18 cellular contexts compared by ENCODE assay signal in the genomic region with DNA sequence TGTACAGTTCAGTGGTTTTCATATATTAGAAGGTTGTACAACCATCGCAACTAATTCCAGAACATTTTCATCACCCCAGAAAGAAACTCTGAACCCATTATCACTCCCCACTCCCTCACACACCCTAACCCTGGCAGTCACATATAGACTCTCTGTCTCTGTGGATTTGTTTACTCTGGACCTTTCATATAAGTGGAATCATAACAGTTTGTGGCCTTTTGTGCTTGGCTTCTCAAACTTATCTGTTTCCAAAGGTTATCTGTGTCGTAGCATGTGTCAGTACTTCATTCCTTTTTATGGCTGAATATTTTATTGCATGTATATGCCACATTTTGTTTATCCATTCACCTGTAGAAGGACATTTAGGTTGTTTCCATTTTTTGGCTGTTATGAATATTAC. TPM values are rescaled to one million over a fixed set of nuclear protein-coding genes. Genes with fewer than 3 reads are reported as not detected.
DNase-seq lines count a peak whose midpoint lies in the region; ATAC-seq and TF ChIP-seq lines count a peak whose summit lies in the region.
"Had no signal": no experiment of that assay in that cellular context is flagged by ENCODE, and none has a peak within 500 bp of the region (broad histone marks: within the 10 kb centered on the region; RNA-seq: fewer than 3 reads in every experiment).

No MANE protein-coding gene starts in this region.

- 56 to 69% methylated on average over 2 of the region's 2 CpGs for WGBS in transverse colon (ENCODE audit: low coverage in 1 of 2), 2 donors

- H3K27me3 Mint-ChIP-seq in activated CD8-positive, alpha-beta T cell treated with anti-CD3 and anti-CD28 coated beads for 36 hours = no peaks in the 10 kb centered on the region
- no peaks in the 10 kb centered on the region for H3K27me3 Mint-ChIP-seq in activated CD8-positive, alpha-beta T cell treated with anti-CD3 and anti-CD28 coated beads, Interleukin-2, amount 10 ng/mL, durations not matched to agents 7 days and 5 days (ENCODE audit: low read depth)
- no peaks in the 10 kb centered on the region for H3K27me3 Mint-ChIP-seq in activated naive CD8-positive, alpha-beta T cell
- no peaks in the 10 kb centered on the region for H3K27me3 Mint-ChIP-seq in activated CD4-positive, alpha-beta T cell treated with anti-CD3 and anti-CD28 coated beads, Interleukin-2, amount 10 ng/mL, durations not matched to agents 7 days and 5 days
- H3K27me3 Mint-ChIP-seq: CD4-positive, alpha-beta memory T cell had no signal

- TF ChIP-seq CTCF in activated CD8-positive, alpha-beta T cell treated with anti-CD3 and anti-CD28 coated beads for 36 hours (IDR thresholded peaks at IDR 0.05) = no peak
- TF ChIP-seq CTCF in transverse colon (IDR thresholded peaks at IDR 0.05) = no peak

- no peak for ATAC-seq in activated CD8-positive, alpha-beta T cell treated with anti-CD3 and anti-CD28 coated beads for 36 hours
- no peak for ATAC-seq in activated CD8-positive, alpha-beta T cell treated with anti-CD3 and anti-CD28 coated beads, Interleukin-2, amount 10 ng/mL, durations not matched to agents 7 days and 5 days
- ATAC-seq in left colon (peak; percentile 94), GM18867 (IDR thresholded peaks at IDR 0.05; ENCODE audit: unreplicated experiment) (no peak)
- ATAC-seq: GM23338 had no signal

- H3K36me3 ChIP-seq in transverse colon = no peaks in the 10 kb centered on the region

- no peaks in the 10 kb centered on the region for H3K9me3 Mint-ChIP-seq in activated CD8-positive, alpha-beta T cell treated with anti-CD3 and anti-CD28 coated beads for 36 hours
- no peaks in the 10 kb centered on the region for H3K9me3 Mint-ChIP-seq in activated CD8-positive, alpha-beta T cell treated with anti-CD3 and anti-CD28 coated beads, Interleukin-2, amount 10 ng/mL, durations not matched to agents 7 days and 5 days (ENCODE audit: insufficient read depth)
- no peaks in the 10 kb centered on the region for H3K9me3 Mint-ChIP-seq in activated naive CD8-positive, alpha-beta T cell (ENCODE audit: low read depth)
- H3K9me3 Mint-ChIP-seq in activated CD4-positive, alpha-beta T cell treated with anti-CD3 and anti-CD28 coated beads, Interleukin-2, amount 10 ng/mL, durations not matched to agents 7 days and 5 days = no peaks in the 10 kb centered on the region
- H3K9me3 Mint-ChIP-seq: CD4-positive, alpha-beta memory T cell; GM23338 had no signal

- H3K4me3 ChIP-seq in transverse colon = no peak overlapping the region
- H3K4me3 ChIP-seq: GM23338 had no signal

- H3K4me1 Mint-ChIP-seq in activated CD8-positive, alpha-beta T cell treated with anti-CD3 and anti-CD28 coated beads for 36 hours (ENCODE audit: low read depth) = peaks cover 59% of the 10 kb centered on the region
- H3K4me1 Mint-ChIP-seq in activated CD8-positive, alpha-beta T cell treated with anti-CD3 and anti-CD28 coated beads, Interleukin-2, amount 10 ng/mL, durations not matched to agents 7 days and 5 days (ENCODE audit: low read depth) = peaks cover 53% of the 10 kb centered on the region
- peaks cover 74% of the 10 kb centered on the region for H3K4me1 Mint-ChIP-seq in activated naive CD8-positive, alpha-beta T cell (ENCODE audit: low read depth)
- H3K4me1 Mint-ChIP-seq in activated CD4-positive, alpha-beta T cell treated with anti-CD3 and anti-CD28 coated beads, Interleukin-2, amount 10 ng/mL, durations not matched to agents 7 days and 5 days = peaks cover 58% of the 10 kb centered on the region

- peaks cover 15 to 84% (median 37%) of the 10 kb centered on the region in 4 donors for H3K4me1 ChIP-seq in transverse colon

- CTCF ChIA-PET in activated CD8-positive, alpha-beta T cell treated with anti-CD3 and anti-CD28 coated beads for 36 hours (lab: Charles Lee) = interaction anchor here (2.6 kb wide), 1 partner anchor 9 kb away, joined by 12 read pairs; no protein-coding TSS in a partner anchor
- CTCF ChIA-PET in activated CD8-positive, alpha-beta T cell treated with anti-CD3 and anti-CD28 coated beads, Interleukin-2, amount 10 ng/mL, durations not matched to agents 7 days and 5 days (lab: Charles Lee) = interaction anchor here (3.0 to 4.1 kb wide), 2 partner anchors 98 to 141 kb away, joined by 13 to 28 read pairs; a partner anchor contains a TSS
- CTCF ChIA-PET in activated CD4-positive, alpha-beta T cell treated with anti-CD3 and anti-CD28 coated beads, Interleukin-2, amount 10 ng/mL, durations not matched to agents 7 days and 5 days (lab: Charles Lee) = no interaction called here

- peaks cover 8% of the 10 kb centered on the region for H3K36me3 Mint-ChIP-seq in activated CD8-positive, alpha-beta T cell treated with anti-CD3 and anti-CD28 coated beads for 36 hours (ENCODE audit: low read depth)
- H3K36me3 Mint-ChIP-seq in activated CD8-positive, alpha-beta T cell treated with anti-CD3 and anti-CD28 coated beads, Interleukin-2, amount 10 ng/mL, durations not matched to agents 7 days and 5 days (ENCODE audit: low read depth) = peaks cover 17% of the 10 kb centered on the region
- H3K36me3 Mint-ChIP-seq in activated naive CD8-positive, alpha-beta T cell = peaks cover 6% of the 10 kb centered on the region
- peaks cover 18% of the 10 kb centered on the region for H3K36me3 Mint-ChIP-seq in activated CD4-positive, alpha-beta T cell treated with anti-CD3 and anti-CD28 coated beads, Interleukin-2, amount 10 ng/mL, durations not matched to agents 7 days and 5 days (ENCODE audit: low read depth)

- in situ Hi-C loops in transverse colon (cut with MboI; ENCODE audit: low pct_ligation_motif_present in 1 of 4, low pct_unique_long_range_greater_than_20kb in 1 of 4, low sequenced_read_pairs in 3 of 4) = no loop called here

- TF ChIP-seq POLR2A in transverse colon (IDR thresholded peaks at IDR 0.05) = no peak

- H3K9me3 ChIP-seq in transverse colon = no peaks in the 10 kb centered on the region

- POLR2A ChIA-PET in activated CD8-positive, alpha-beta T cell treated with anti-CD3 and anti-CD28 coated beads for 36 hours (lab: Charles Lee) = no interaction called here
- POLR2A ChIA-PET in activated CD8-positive, alpha-beta T cell treated with anti-CD3 and anti-CD28 coated beads, Interleukin-2, amount 10 ng/mL, durations not matched to agents 7 days and 5 days (lab: Charles Lee) = no interaction called here
- POLR2A ChIA-PET in activated CD4-positive, alpha-beta T cell treated with anti-CD3 and anti-CD28 coated beads, Interleukin-2, amount 10 ng/mL, durations not matched to agents 7 days and 5 days (lab: Charles Lee) = no interaction called here

- no peak for DNase-seq in activated CD8-positive, alpha-beta T cell treated with anti-CD3 and anti-CD28 coated beads for 36 hours
- DNase-seq in activated CD8-positive, alpha-beta T cell treated with anti-CD3 and anti-CD28 coated beads, Interleukin-2, amount 10 ng/mL, durations not matched to agents 7 days and 5 days = no peak
- no peak for DNase-seq in left colon
- DNase-seq in transverse colon = no peak
- DNase-seq in GOT3 (lab: John Stamatoyannopoulos, UW) = no peak
- no peak for DNase-seq in activated CD4-positive, alpha-beta T cell treated with anti-CD3 and anti-CD28 coated beads, Interleukin-2, amount 10 ng/mL, durations not matched to agents 7 days and 5 days
- DNase-seq: 8988T; CD4-positive, alpha-beta memory T cell; DMS79 treated with DMSO at 0.1 percent for 48 hours; NCI-H1436; NCI-H2029; NCI-H2171 treated with DMSO at 0.1 percent for 48 hours; NCI-H446 treated with DMSO at 0.1 percent for 48 hours; RPMI8226 had no signal

- no peaks in the 10 kb centered on the region for H3K27me3 ChIP-seq in transverse colon

- no peak for TF ChIP-seq EP300 in transverse colon (IDR thresholded peaks at IDR 0.05; ENCODE audit: low read depth)

- peak overlapping the region; percentile 6 to 69 (median 38) for H3K27ac ChIP-seq in transverse colon
- H3K27ac ChIP-seq: KMS-11 had no signal

- no peak overlapping the region for H3K4me3 Mint-ChIP-seq in activated CD8-positive, alpha-beta T cell treated with anti-CD3 and anti-CD28 coated beads for 36 hours
- no peak overlapping the region for H3K4me3 Mint-ChIP-seq in activated CD8-positive, alpha-beta T cell treated with anti-CD3 and anti-CD28 coated beads, Interleukin-2, amount 10 ng/mL, durations not matched to agents 7 days and 5 days
- H3K4me3 Mint-ChIP-seq in activated naive CD8-positive, alpha-beta T cell = peak overlapping the region; percentile 27
- no peak overlapping the region for H3K4me3 Mint-ChIP-seq in activated CD4-positive, alpha-beta T cell treated with anti-CD3 and anti-CD28 coated beads, Interleukin-2, amount 10 ng/mL, durations not matched to agents 7 days and 5 days
- H3K4me3 Mint-ChIP-seq: GM23338 had no signal

- H3K27ac Mint-ChIP-seq in activated CD8-positive, alpha-beta T cell treated with anti-CD3 and anti-CD28 coated beads for 36 hours = peak overlapping the region; percentile 12
- no peak overlapping the region for H3K27ac Mint-ChIP-seq in activated CD8-positive, alpha-beta T cell treated with anti-CD3 and anti-CD28 coated beads, Interleukin-2, amount 10 ng/mL, durations not matched to agents 7 days and 5 days
- peak overlapping the region; percentile 61 for H3K27ac Mint-ChIP-seq in activated naive CD8-positive, alpha-beta T cell
- no peak overlapping the region for H3K27ac Mint-ChIP-seq in activated CD4-positive, alpha-beta T cell treated with anti-CD3 and anti-CD28 coated beads, Interleukin-2, amount 10 ng/mL, durations not matched to agents 7 days and 5 days

- intact Hi-C loops in activated CD8-positive, alpha-beta T cell treated with anti-CD3 and anti-CD28 coated beads for 36 hours (cut with micrococcal nuclease) = no loop called here
- intact Hi-C loops in left colon (cut with DNase I, micrococcal nuclease) = no loop called here
- intact Hi-C loops in transverse colon (cut with DNase I; ENCODE audit: low total_unique reads) = no loop called here

RNA-seq across cellular contexts. Expression of a gene that starts 12.4 kb away (rescaled TPM):
- total RNA-seq in activated CD8-positive, alpha-beta T cell treated with anti-CD3 and anti-CD28 coated beads for 36 hours = 10 to 100 TPM; 19.0 to 19.2 TPM
- total RNA-seq in activated CD8-positive, alpha-beta T cell treated with anti-CD3 and anti-CD28 coated beads, Interleukin-2, amount 10 ng/mL, durations not matched to agents 7 days and 5 days = 10 to 100 TPM; 17.3 to 18.0 TPM
- 10 to 100 TPM; 10.6 to 13.3 TPM for total RNA-seq in left colon
- 10 to 100 TPM in 2 of 4 donors, 1 to 10 TPM in 2; 8.2 to 18.0 (median 13.0) TPM for total RNA-seq in transverse colon
- 10 to 100 TPM; 20.4 to 21.4 TPM for total RNA-seq in activated CD4-positive, alpha-beta T cell treated with anti-CD3 and anti-CD28 coated beads, Interleukin-2, amount 10 ng/mL, durations not matched to agents 7 days and 5 days

Comparison
In these comparisons a context has a peak if more than half of its experiments do, and no peak if none do; other contexts are left out.
1. H3K27ac Mint-ChIP-seq: peak in activated CD8-positive, alpha-beta T cell treated with anti-CD3 and anti-CD28 coated beads for 36 hours (single experiment) and activated naive CD8-positive, alpha-beta T cell (single experiment); none in activated CD8-positive, alpha-beta T cell treated with anti-CD3 and anti-CD28 coated beads, Interleukin-2, amount 10 ng/mL, durations not matched to agents 7 days and 5 days (single experiment) and activated CD4-positive, alpha-beta T cell treated with anti-CD3 and anti-CD28 coated beads, Interleukin-2, amount 10 ng/mL, durations not matched to agents 7 days and 5 days (single experiment).